ENCODE assay signal across 1 cellular context in genomic region chr5:135565691-135566421, GRCh38.
TF ChIP-seq lines count a peak whose summit lies in the region.

No MANE protein-coding gene starts in this region.

TF ChIP-seq in H1, 55 proteins besides CTCF, POLR2A, EP300 and RAD21:
- TF ChIP-seq RFX5 (IDR thresholded peaks at IDR 0.05; ENCODE audit: borderline replicate concordance, low read depth, low read length), result no peak
- TF ChIP-seq HDAC2 (IDR thresholded peaks at IDR 0.05; ENCODE audit: borderline replicate concordance in 1 of 2, low read depth in 2 of 2, low read length in 2 of 2), result peak in 1 of 2 experiments; percentile 64; a peak in 1 of 4 replicates
- TF ChIP-seq BACH1 (IDR thresholded peaks at IDR 0.05; ENCODE audit: low read length), result peak; percentile 43; the same call in 1 of the 2 replicates
- TF ChIP-seq PHF8 (conservative IDR thresholded peaks at IDR 0.05; ENCODE audit: low read depth, low read length), result no peak
- TF ChIP-seq CHD2 (IDR thresholded peaks at IDR 0.05; ENCODE audit: low read length), result no peak
- TF ChIP-seq CREB1 (IDR thresholded peaks at IDR 0.05), result 0 out of 2 replicates have a peak, but pooled peaks have one; percentile 15
- peak; percentile 61; the same call in 1 of the 2 replicates for TF ChIP-seq KDM1A (IDR thresholded peaks at IDR 0.05; ENCODE audit: borderline replicate concordance, low read length)
